24 cellular contexts compared by ENCODE assay signal in genomic region chr6:31892821-31893220, GRCh38. TPM values are rescaled to one million over a fixed set of nuclear protein-coding genes. Genes with fewer than 3 reads are reported as not detected.
"Had no signal": no experiment of that assay in that cellular context is flagged by ENCODE, and none has a peak within 500 bp of the region (broad histone marks: within the 10 kb centered on the region; RNA-seq: fewer than 3 reads in every experiment).

No MANE protein-coding gene starts in this region.

- H3K27me3 Mint-ChIP-seq: natural killer cell treated with Interleukin-12 subunit alpha and Interleukin-12 subunit beta and Interleukin-15 and Interleukin-18, amount 100 ng/mL, for 72 hours; progenitor cell of endocrine pancreas; stimulated activated naive CD8-positive, alpha-beta T cell treated with anti-CD3 and anti-CD28 coated beads, Interleukin-15, Interleukin-2, amounts not matched to agents 100 ng/mL and 50 ng/mL, for 24 hours had no signal

- H3K4me3 ChIP-seq: body of pancreas, hepatocyte, lower lobe of right lung, right atrium auricular region, vagina had no signal

- H3K4me3 Mint-ChIP-seq: natural killer cell treated with Interleukin-12 subunit alpha and Interleukin-12 subunit beta and Interleukin-15 and Interleukin-18, amount 100 ng/mL, for 72 hours; stimulated activated naive CD8-positive, alpha-beta T cell treated with anti-CD3 and anti-CD28 coated beads, Interleukin-15, Interleukin-2, amounts not matched to agents 100 ng/mL and 50 ng/mL, for 24 hours; T-helper 1 cell treated with Interleukin-12 subunit alpha and Interleukin-12 subunit beta and Interleukin-4 antibody, amounts not matched to agents 30 μg/mL and 1 μg/mL, for 36 hours had no signal

- H3K4me2 ChIP-seq: hepatocyte had no signal

- H3K27ac Mint-ChIP-seq: activated T-helper 2 cell treated with anti-CD3 and anti-CD28 coated beads, Interferon-gamma antibody, Interleukin-2, Interleukin-4, amounts not matched to agents 10 μg/mL and 5 μg/mL and 100 μg/mL, durations not matched to agents 14 hours and 24 hours and 36 hours; progenitor cell of endocrine pancreas; T-helper 1 cell treated with Interleukin-12 subunit alpha and Interleukin-12 subunit beta and Interleukin-4 antibody, amounts not matched to agents 30 μg/mL and 1 μg/mL, for 36 hours had no signal

- DNase-seq: activated CD4-positive, alpha-beta T cell treated with anti-CD3 and anti-CD28 coated beads for 1 hour; activated CD4-positive, alpha-beta T cell treated with anti-CD3 and anti-CD28 coated beads, Interleukin-2, amount 50 U/mL, for 48 hours; activated naive CD4-positive, alpha-beta T cell treated with Interleukin-2 at 50 U/mL for 16 hours; activated T-cell treated with anti-CD3 and anti-CD28 coated beads, Interleukin-2, amount 50 U/mL, for 1 hour; body of pancreas; foreskin fibroblast; lower lobe of right lung; occipital lobe; stimulated activated CD4-positive, alpha-beta T cell treated with anti-CD3 and anti-CD28 coated beads, Interleukin-12 subunit alpha, Interleukin-12 subunit beta, amount 100 ng/mL, for 4 hours; stimulated activated CD4-positive, alpha-beta T cell treated with anti-CD3 and anti-CD28 coated beads, Interleukin-1b, Interleukin-23, amount 100 ng/mL, for 48 hours; stimulated activated CD8-positive, alpha-beta memory T cell treated with anti-CD3 and anti-CD28 coated beads, Interleukin-4, amount 100 ng/mL, for 48 hours; trophoblast cell had no signal

- H3K27ac ChIP-seq: body of pancreas, hepatocyte, lower lobe of right lung, right atrium auricular region, vagina, WERI-Rb-1 had no signal

- H3K9me3 ChIP-seq: body of pancreas, lower lobe of right lung, right atrium auricular region, vagina had no signal

- H2AFZ ChIP-seq: hepatocyte had no signal

- H3K9me3 Mint-ChIP-seq: activated T-helper 2 cell treated with anti-CD3 and anti-CD28 coated beads, Interferon-gamma antibody, Interleukin-2, Interleukin-4, amounts not matched to agents 10 μg/mL and 5 μg/mL and 100 μg/mL, durations not matched to agents 14 hours and 24 hours and 36 hours; natural killer cell treated with Interleukin-12 subunit alpha and Interleukin-12 subunit beta and Interleukin-15 and Interleukin-18, amount 100 ng/mL, for 72 hours; stimulated activated naive CD8-positive, alpha-beta T cell treated with anti-CD3 and anti-CD28 coated beads, Interleukin-15, Interleukin-2, amounts not matched to agents 100 ng/mL and 50 ng/mL, for 24 hours; T-helper 1 cell treated with Interleukin-12 subunit alpha and Interleukin-12 subunit beta and Interleukin-4 antibody, amounts not matched to agents 30 μg/mL and 1 μg/mL, for 36 hours had no signal

- ATAC-seq: body of pancreas; lower lobe of right lung; natural killer cell treated with Interleukin-12 subunit alpha and Interleukin-12 subunit beta and Interleukin-15 and Interleukin-18, amount 100 ng/mL, for 72 hours had no signal

- H3K27me3 ChIP-seq: body of pancreas, hepatocyte, right atrium auricular region, vagina had no signal

RNA-seq across cellular contexts. Expression of gene ZBTB12, which starts 9.1 kb away (rescaled TPM):
- polyA plus RNA-seq: hepatocyte had no signal

RNA-seq across cellular contexts. Expression of gene SLC44A4, which starts 14.0 kb away (rescaled TPM):
- total RNA-seq: cardiac septum; natural killer cell treated with Interleukin-12 subunit alpha and Interleukin-12 subunit beta and Interleukin-15 and Interleukin-18, amount 100 ng/mL, for 72 hours; occipital lobe; right atrium auricular region; temporal lobe had no signal

RNA-seq across cellular contexts. Expression of gene C2, which starts 34.7 kb away (rescaled TPM):
- total RNA-seq: dermis microvascular lymphatic vessel endothelial cell had no signal
